Comparison of ENCODE assay signal across 16 cellular contexts in genomic region chr16:72469932-72470331, GRCh38.
DNase-seq lines count a peak whose midpoint lies in the region; ATAC-seq and TF ChIP-seq lines count a peak whose summit lies in the region.
"Had no signal": no experiment of that assay in that cellular context is flagged by ENCODE, and none has a peak within 500 bp of the region (broad histone marks: within the 10 kb centered on the region; RNA-seq: fewer than 3 reads in every experiment).

No MANE protein-coding gene starts in this region.

- no peak overlapping the region for H3K4me3 Mint-ChIP-seq in T-helper 17 cell
- H3K4me3 Mint-ChIP-seq: B cell; CD8-positive, alpha-beta T cell; H9; IgD-negative memory B cell had no signal

- TF ChIP-seq RAD21 in neural cell (conservative IDR thresholded peaks at IDR 0.05) = no peak

- no peaks in the 10 kb centered on the region for H3K9me3 ChIP-seq in T-helper 17 cell (ENCODE audit: control insufficient read depth, low read length, poor library complexity, severe bottlenecking)
- no peaks in the 10 kb centered on the region for H3K9me3 ChIP-seq in neural cell (ENCODE audit: low read length)
- H3K9me3 ChIP-seq: BLaER1 treated with 17β-estradiol and CSF1 and Interleukin-3, amounts not matched to agents 10 nM and 100 nM had no signal

- no peak overlapping the region for H3K4me2 ChIP-seq in neural cell (ENCODE audit: low read length)
- H3K4me2 ChIP-seq: BLaER1 treated with 17β-estradiol and CSF1 and Interleukin-3, amounts not matched to agents 10 nM and 100 nM had no signal

- H3K27ac ChIP-seq in neural cell (ENCODE audit: low read length) = peak overlapping the region; percentile 82
- H3K27ac ChIP-seq: BLaER1 treated with 17β-estradiol and CSF1 and Interleukin-3, amounts not matched to agents 10 nM and 100 nM had no signal

- H2AFZ ChIP-seq in neural cell (ENCODE audit: low read depth, low read length) = no peak overlapping the region

- H3K36me3 Mint-ChIP-seq in T-helper 17 cell (ENCODE audit: low read depth) = no peaks in the 10 kb centered on the region
- H3K36me3 Mint-ChIP-seq: CD8-positive, alpha-beta T cell had no signal

- H3K9me2 ChIP-seq in neural cell (ENCODE audit: insufficient read depth, low read length) = no peaks in the 10 kb centered on the region

- H3K4me3 ChIP-seq in neural cell (ENCODE audit: low read length) = peak overlapping the region; percentile 13
- H3K4me3 ChIP-seq: BLaER1 treated with 17β-estradiol and CSF1 and Interleukin-3, amounts not matched to agents 10 nM and 100 nM had no signal

- ATAC-seq in T-helper 17 cell = no peak
- ATAC-seq: CD8-positive, alpha-beta T cell had no signal

- H3K27me3 ChIP-seq in neural cell (ENCODE audit: insufficient read depth, low read depth, low read length) = no peaks in the 10 kb centered on the region
- H3K27me3 ChIP-seq: BLaER1 treated with 17β-estradiol and CSF1 and Interleukin-3, amounts not matched to agents 10 nM and 100 nM had no signal

- TF ChIP-seq EP300 in neural cell (conservative IDR thresholded peaks at IDR 0.05; ENCODE audit: poor library complexity, severe bottlenecking) = no peak

- H4K20me1 ChIP-seq in neural cell (ENCODE audit: insufficient read depth) = no peaks in the 10 kb centered on the region
- H4K20me1 ChIP-seq: BLaER1 treated with 17β-estradiol and CSF1 and Interleukin-3, amounts not matched to agents 10 nM and 100 nM had no signal

- no peak for TF ChIP-seq CTCF in neural cell (IDR thresholded peaks at IDR 0.05; ENCODE audit: poor library complexity, severe bottlenecking)

- H3K4me1 Mint-ChIP-seq in T-helper 17 cell = peaks cover 9% of the 10 kb centered on the region

- no peaks in the 10 kb centered on the region for H3K27me3 Mint-ChIP-seq in T-helper 17 cell
- H3K27me3 Mint-ChIP-seq: B cell, IgD-negative memory B cell had no signal

- DNase-seq in NCI-H1417 (lab: John Stamatoyannopoulos, UW) = peak in 2 of 3 experiments; percentile 5 to 61
- DNase-seq in NCI-H1417 treated with DMSO at 0.1 percent for 48 hours (lab: John Stamatoyannopoulos, UW) = no peak
- DNase-seq in COLO829 (ENCODE audit: low spot score) = peak; percentile 32
- no peak for DNase-seq in T-helper 17 cell
- DNase-seq in NOMO-1 treated with DMSO at 0.1 percent for 48 hours (lab: John Stamatoyannopoulos, UW; ENCODE audit: unreplicated experiment) = no peak
- DNase-seq in AG08396 (ENCODE audit: low spot score) = no peak
- DNase-seq: 8988T; CD8-positive, alpha-beta T cell; COR-L47; DND-41; EL; H9 had no signal

- no peaks in the 10 kb centered on the region for H3K36me3 ChIP-seq in neural cell (ENCODE audit: insufficient read depth, low read length)
- H3K36me3 ChIP-seq: BLaER1 treated with 17β-estradiol and CSF1 and Interleukin-3, amounts not matched to agents 10 nM and 100 nM had no signal

- no peaks in the 10 kb centered on the region for H3K79me2 ChIP-seq in neural cell (replicated peaks; ENCODE audit: insufficient read depth, low read length)

- peak overlapping the region; percentile 21 for H3K9ac ChIP-seq in neural cell (ENCODE audit: low read length)
- H3K9ac ChIP-seq: BLaER1 treated with 17β-estradiol and CSF1 and Interleukin-3, amounts not matched to agents 10 nM and 100 nM had no signal

- H3F3A ChIP-seq in neural cell (ENCODE audit: insufficient read depth, low read length, poor library complexity, severe bottlenecking) = no peaks in the 10 kb centered on the region

- H3K27ac Mint-ChIP-seq in T-helper 17 cell = peak overlapping the region; percentile 19
- H3K27ac Mint-ChIP-seq: B cell; CD8-positive, alpha-beta T cell; H9; IgD-negative memory B cell had no signal

TF ChIP-seq in neural cell, 6 proteins besides CTCF, POLR2A, EP300 and RAD21:
- TF ChIP-seq SMC3 (conservative IDR thresholded peaks at IDR 0.05; ENCODE audit: poor library complexity) (no peak), POLR2AphosphoS5 (IDR thresholded peaks at IDR 0.05) (no peak), TAF1 (IDR thresholded peaks at IDR 0.05; ENCODE audit: low read depth) (no peak), MXI1 (conservative IDR thresholded peaks at IDR 0.05; ENCODE audit: poor library complexity, severe bottlenecking) (no peak)

Comparison
In these comparisons a context has a peak if more than half of its experiments do, and no peak if none do; other contexts are left out.
1. DNase-seq: peak in NCI-H1417 (2 of 3) and COLO829 (single experiment); none in NCI-H1417 treated with DMSO at 0.1 percent for 48 hours (single experiment), T-helper 17 cell (0 of 3), NOMO-1 treated with DMSO at 0.1 percent for 48 hours (single experiment) and AG08396 (single experiment).